In the genomic region with DNA sequence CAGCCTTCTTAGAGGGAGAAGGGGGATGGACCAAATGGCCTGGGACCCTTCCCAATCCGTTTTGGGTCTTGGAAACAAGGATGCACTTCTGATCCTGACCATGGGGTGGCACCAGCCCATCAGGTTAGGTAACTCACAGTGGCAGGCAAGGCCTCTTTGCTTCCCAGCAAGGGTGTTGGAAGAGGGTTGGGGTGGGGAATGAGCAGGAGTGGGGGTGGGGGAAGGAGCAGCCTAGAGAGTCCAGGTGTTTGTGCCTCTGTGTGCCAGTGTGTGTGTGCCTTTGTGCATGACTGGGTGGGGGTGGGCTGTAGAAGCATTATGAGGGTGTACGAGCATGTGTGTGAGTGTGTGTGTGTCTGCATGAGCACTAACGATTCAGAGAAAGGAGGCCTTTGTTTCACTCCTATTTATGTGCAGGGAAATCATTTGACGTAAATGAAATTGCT, we compare ENCODE assay signal across 9 cellular contexts.
DNase-seq lines count a peak whose midpoint lies in the region; ATAC-seq, FAIRE-seq and TF ChIP-seq lines count a peak whose summit lies in the region.
"Had no signal": no experiment of that assay in that cellular context is flagged by ENCODE, and none has a peak within 500 bp of the region (broad histone marks: within the 10 kb centered on the region; RNA-seq: fewer than 3 reads in every experiment).

No MANE protein-coding gene starts in this region.

- no peak overlapping the region for H2BK20ac ChIP-seq in H9 (ENCODE audit: low read depth, low read length, poor library complexity, severe bottlenecking)

- no peak overlapping the region for H4K91ac ChIP-seq in H9 (ENCODE audit: insufficient read length, low read depth, low read length)

- no peak overlapping the region for H3K14ac ChIP-seq in H9 (ENCODE audit: insufficient read depth, low read length)

- peak; percentile 55 for DNase-seq in DMS79 (lab: John Stamatoyannopoulos, UW)
- DNase-seq in H9, result peak; percentile 87
- peak; percentile 48 for DNase-seq in NCI-H2196 (lab: John Stamatoyannopoulos, UW; ENCODE audit: unreplicated experiment)
- DNase-seq in bronchial epithelial cell (ENCODE audit: low read depth), result peak; percentile 26
- peak; percentile 70 for DNase-seq in left lobe of liver (ENCODE audit: low spot score)
- DNase-seq in uterus, result peak; percentile 19 to 23
- DNase-seq in GM19239 (ENCODE audit: insufficient read length, low spot score), result no peak

- TF ChIP-seq POLR2A in uterus (IDR thresholded peaks at IDR 0.05), result no peak

- no peak overlapping the region for H3K4me3 Mint-ChIP-seq in H9

- H3K56ac ChIP-seq in H9 (ENCODE audit: insufficient read length, low read depth, low read length), result no peak overlapping the region

- ATAC-seq in left lobe of liver (peak; percentile 98), HG03460 (IDR thresholded peaks at IDR 0.05; ENCODE audit: unreplicated experiment) (no peak)

- H4K8ac ChIP-seq in H9 (replicated peaks; ENCODE audit: insufficient read length, low read depth, low read length), result no peak overlapping the region

- peaks cover 2% of the 10 kb centered on the region; the same call in 1 of the 2 replicates for H3K4me1 ChIP-seq in H9 (ENCODE audit: insufficient read depth, low read length)
- no peaks in the 10 kb centered on the region for H3K4me1 ChIP-seq in uterus

- H3K4ac ChIP-seq in H9 (ENCODE audit: low read depth, low read length), result no peak overlapping the region

- peak overlapping the region in 1 of 3 experiments; percentile 63; a peak in 1 of 7 replicates for H3K27ac Mint-ChIP-seq in H9

- no peak overlapping the region for H2AK5ac ChIP-seq in H9 (ENCODE audit: insufficient read length, low read length)

- H3K36me3 ChIP-seq in bronchial epithelial cell (ENCODE audit: control insufficient read depth, insufficient read depth, low read length), result no peaks in the 10 kb centered on the region
- no peaks in the 10 kb centered on the region for H3K36me3 ChIP-seq in uterus

- H2BK15ac ChIP-seq in H9 (ENCODE audit: low read depth, low read length), result no peak overlapping the region

- H2BK5ac ChIP-seq in H9 (ENCODE audit: insufficient read length, low read length), result no peak overlapping the region

- H3K79me2 ChIP-seq in H9 (ENCODE audit: insufficient read depth, low read length), result no peaks in the 10 kb centered on the region

- H4K20me1 ChIP-seq in H9 (ENCODE audit: control insufficient read depth, insufficient read depth, insufficient read length), result peaks cover 2% of the 10 kb centered on the region

- no peak overlapping the region for H2AFZ ChIP-seq in H9 (ENCODE audit: low read length)

- no peak for FAIRE-seq in bronchial epithelial cell (lab: Jason Lieb, UNC)
- no peak for FAIRE-seq in GM19239 (lab: Jason Lieb, UNC)
- FAIRE-seq: TTC549 had no signal

- no peak overlapping the region for H3K23ac ChIP-seq in H9 (ENCODE audit: insufficient read length, low read depth, low read length)

- H3K27ac ChIP-seq in H9 (ENCODE audit: insufficient read length, low read depth, low read length) (no peak overlapping the region), uterus (no peak overlapping the region)

- H3K36me3 Mint-ChIP-seq in H9 (ENCODE audit: insufficient read depth in 1 of 3, low read depth in 3 of 3), result no peaks in the 10 kb centered on the region

- H4K5ac ChIP-seq in H9 (ENCODE audit: insufficient read length, low read depth, low read length), result no peak overlapping the region

- intact Hi-C loops in uterus (cut with DNase I; ENCODE audit: low total_unique reads), result no loop called here

- no peak overlapping the region for H2BK12ac ChIP-seq in H9 (ENCODE audit: insufficient read length, low read depth, low read length)

- no peaks in the 10 kb centered on the region for H3K23me2 ChIP-seq in H9 (ENCODE audit: insufficient read length, low read depth, low read length, poor library complexity, severe bottlenecking)

- no peaks in the 10 kb centered on the region for H3K27me3 ChIP-seq in H9 (ENCODE audit: insufficient read depth, low read length)
- no peaks in the 10 kb centered on the region for H3K27me3 ChIP-seq in bronchial epithelial cell (ENCODE audit: control insufficient read depth, insufficient read depth, low read length)
- no peaks in the 10 kb centered on the region for H3K27me3 ChIP-seq in uterus

- H3K27me3 Mint-ChIP-seq in H9 (ENCODE audit: low read depth), result peaks cover 6% of the 10 kb centered on the region

- H3K9me3 ChIP-seq in H9 (ENCODE audit: control insufficient read depth, low read depth, low read length), result no peaks in the 10 kb centered on the region
- no peaks in the 10 kb centered on the region for H3K9me3 ChIP-seq in uterus

- no peak overlapping the region for H2BK120ac ChIP-seq in H9 (ENCODE audit: low read depth, low read length, poor library complexity, severe bottlenecking)

- H3K4me3 ChIP-seq in bronchial epithelial cell (ENCODE audit: low read depth, low read length) (no peak overlapping the region), uterus (no peak overlapping the region)

- WGBS in H9 (ENCODE audit: extremely low coverage, insufficient read length, low lambda C conversion rate), result no CpG with 5 or more reads among the region's 4 CpGs

- H3K79me1 ChIP-seq in H9 (ENCODE audit: insufficient read depth, low read depth, low read length, poor library complexity, severe bottlenecking), result no peaks in the 10 kb centered on the region

- H3K4me1 Mint-ChIP-seq in H9, result peaks cover 4 to 7% of the 10 kb centered on the region in 2 experiments

- no peak overlapping the region for H3K18ac ChIP-seq in H9 (ENCODE audit: insufficient read length, low read depth, low read length)

- H3K9me3 Mint-ChIP-seq in H9, result no peaks in the 10 kb centered on the region

- no peak overlapping the region for H3K4me2 ChIP-seq in H9 (ENCODE audit: insufficient read depth, insufficient read length, low read length)

- H3K9ac ChIP-seq in H9 (ENCODE audit: extremely low read depth, insufficient read length, low read length), result no peak overlapping the region

- no peak overlapping the region for H3T11ph ChIP-seq in H9 (ENCODE audit: low read length)

- TF ChIP-seq CTCF in H9 (conservative IDR thresholded peaks at IDR 0.05) (peak; percentile 78), bronchial epithelial cell (IDR thresholded peaks at IDR 0.05; ENCODE audit: insufficient read depth, low read length, severe bottlenecking) (peak; percentile 74), uterus (IDR thresholded peaks at IDR 0.05) (peak; percentile 33 to 51 (median 36))
